9 cellular contexts compared by ENCODE assay signal in the genomic region with DNA sequence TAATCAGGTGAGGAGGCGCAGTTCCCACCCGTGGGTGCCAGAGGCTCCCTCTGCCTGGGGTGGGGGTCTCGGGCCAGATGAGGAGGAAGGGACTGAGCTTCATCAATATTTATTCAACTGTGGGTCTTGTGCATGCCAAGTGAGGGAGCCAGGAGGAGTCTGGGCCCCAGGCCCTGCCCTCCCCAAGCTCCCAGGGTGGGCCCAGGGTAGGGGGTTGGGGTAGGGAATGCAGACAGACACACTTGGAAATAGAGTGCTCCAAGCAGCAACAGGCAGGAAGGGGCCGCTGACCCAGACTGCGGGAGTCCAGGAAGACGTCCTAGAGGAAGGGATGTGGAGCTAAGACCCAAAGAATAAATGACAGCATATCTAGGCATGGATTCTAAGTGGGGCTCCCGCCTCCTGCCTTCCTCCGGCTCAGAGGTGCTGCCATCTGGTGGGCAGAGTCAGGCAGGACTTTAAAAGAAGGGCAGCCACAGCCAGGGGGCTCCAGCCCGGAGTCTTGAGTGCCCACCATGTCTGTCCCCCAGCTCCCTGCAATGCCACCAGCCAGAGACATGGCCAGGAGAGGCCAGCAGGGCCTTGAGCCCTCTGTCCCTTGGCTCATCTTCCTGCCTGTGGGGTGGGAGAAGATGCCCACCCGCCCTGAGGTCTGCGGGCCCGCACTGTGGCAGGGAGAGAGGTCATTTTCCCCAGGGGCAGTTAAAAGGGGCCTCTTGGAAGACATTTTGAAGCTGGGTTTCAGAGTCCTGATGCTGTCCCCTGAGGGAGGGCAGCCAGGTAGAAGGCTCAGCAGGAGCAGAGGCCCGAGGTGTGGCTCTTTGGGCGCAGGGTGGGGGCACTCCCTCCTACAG.
A peak's percentile ranks its signal among the peaks of the same experiment; 100 is the strongest.
DNase-seq lines count a peak whose midpoint lies in the region; ATAC-seq and TF ChIP-seq lines count a peak whose summit lies in the region.
"Had no signal": no experiment of that assay in that cellular context is flagged by ENCODE, and none has a peak within 500 bp of the region (broad histone marks: within the 10 kb centered on the region; RNA-seq: fewer than 3 reads in every experiment).

No MANE protein-coding gene starts in this region.

- no peaks in the 10 kb centered on the region for H3K36me3 Mint-ChIP-seq in osteocyte (ENCODE audit: unreplicated experiment)
- H3K36me3 Mint-ChIP-seq: natural killer cell treated with Interleukin-12 subunit alpha and Interleukin-12 subunit beta and Interleukin-15 and Interleukin-18, amount 100 ng/mL, for 72 hours had no signal

- TF ChIP-seq CTCF in AG04449 (IDR thresholded peaks at IDR 0.05; ENCODE audit: insufficient read depth, low read length, missing control alignments), result peak; percentile 85
- TF ChIP-seq CTCF in GM13976 (IDR thresholded peaks at IDR 0.05; ENCODE audit: borderline replicate concordance, control extremely low read depth, extremely low read depth, insufficient read depth, missing control alignments), result peak; percentile 76
- TF ChIP-seq CTCF in fibroblast of mammary gland (conservative IDR thresholded peaks at IDR 0.05; ENCODE audit: control insufficient read depth, insufficient read depth, low read depth, low read length), result peak; percentile 87
- TF ChIP-seq CTCF in osteocyte (IDR thresholded peaks at IDR 0.05), result peak; percentile 90
- peak; percentile 67 for TF ChIP-seq CTCF in upper lobe of right lung (IDR thresholded peaks at IDR 0.05)

- no peak overlapping the region for H3K4me3 ChIP-seq in AG04449 (ENCODE audit: low read depth, low read length)
- H3K4me3 ChIP-seq in fibroblast of mammary gland (ENCODE audit: control insufficient read depth, low read depth, low read length), result no peak overlapping the region
- no peak overlapping the region for H3K4me3 ChIP-seq in upper lobe of right lung

- ATAC-seq in upper lobe of right lung (peak; percentile 75), HG03571 (IDR thresholded peaks at IDR 0.05; ENCODE audit: unreplicated experiment) (no peak)

- H3K27ac Mint-ChIP-seq in osteocyte (ENCODE audit: unreplicated experiment), result no peak overlapping the region
- H3K27ac Mint-ChIP-seq: natural killer cell treated with Interleukin-12 subunit alpha and Interleukin-12 subunit beta and Interleukin-15 and Interleukin-18, amount 100 ng/mL, for 72 hours had no signal

- H3K27ac ChIP-seq in upper lobe of right lung, result no peak overlapping the region

- H3K27me3 ChIP-seq in upper lobe of right lung, result peaks cover 8% of the 10 kb centered on the region

- DNase-seq in AG04449 (ENCODE audit: low read depth, low spot score) (no peak), GM13976 (ENCODE audit: low spot score) (peak; percentile 85), NCI-H774 (lab: John Stamatoyannopoulos, UW) (peak; percentile 28), fibroblast of mammary gland (ENCODE audit: low read depth) (peak; percentile 46), osteocyte (ENCODE audit: extremely low spot score, unreplicated experiment) (no peak), upper lobe of right lung (no peak)
- peak; percentile 57 for DNase-seq in activated T-cell treated with anti-CD3 and anti-CD28 coated beads, Interleukin-2, amount 50 U/mL, for 1 hour

- peaks cover 4% of the 10 kb centered on the region for H3K9me3 ChIP-seq in upper lobe of right lung

- H3K4me1 ChIP-seq in upper lobe of right lung, result no peaks in the 10 kb centered on the region

- H3K9me3 Mint-ChIP-seq in osteocyte (ENCODE audit: unreplicated experiment), result no peaks in the 10 kb centered on the region
- H3K9me3 Mint-ChIP-seq: natural killer cell treated with Interleukin-12 subunit alpha and Interleukin-12 subunit beta and Interleukin-15 and Interleukin-18, amount 100 ng/mL, for 72 hours had no signal

- no peak overlapping the region for H3K4me3 Mint-ChIP-seq in osteocyte (ENCODE audit: unreplicated experiment)
- H3K4me3 Mint-ChIP-seq: natural killer cell treated with Interleukin-12 subunit alpha and Interleukin-12 subunit beta and Interleukin-15 and Interleukin-18, amount 100 ng/mL, for 72 hours had no signal

- peaks cover 4% of the 10 kb centered on the region for H3K27me3 Mint-ChIP-seq in osteocyte (ENCODE audit: unreplicated experiment)

- intact Hi-C loops in upper lobe of right lung (cut with DNase I), result loop anchor here (10.0 kb wide), 1 partner anchor 364 kb away; no protein-coding TSS in a partner anchor

- POLR2A ChIA-PET in AG04449 (lab: Yijun Ruan, JAX), result no interaction called here

- H3K4me1 Mint-ChIP-seq in osteocyte (ENCODE audit: unreplicated experiment), result no peaks in the 10 kb centered on the region

- CTCF ChIA-PET in AG04449 (lab: Yijun Ruan, JAX), result interaction anchor here (0.7 to 4.8 kb wide), 25 partner anchors 9 to 411 kb away, joined by 3 to 45 read pairs (median 5); no protein-coding TSS in a partner anchor

- H3K36me3 ChIP-seq in upper lobe of right lung, result no peaks in the 10 kb centered on the region

- in situ Hi-C loops in GM13976 (cut with MboI; ENCODE audit: low sequenced_read_pairs, unreplicated experiment), result no loop called here

Comparison
In these comparisons a context has a peak if more than half of its experiments do, and no peak if none do; other contexts are left out.
1. DNase-seq: peak in GM13976 (single experiment), NCI-H774 (single experiment), activated T-cell treated with anti-CD3 and anti-CD28 coated beads, Interleukin-2, amount 50 U/mL, for 1 hour (single experiment) and fibroblast of mammary gland (single experiment); none in AG04449 (single experiment), osteocyte (single experiment) and upper lobe of right lung (single experiment).
2. Peak in every context shown above with its lines, with median percentiles within 50 percentile points of each other: CTCF ChIP-seq.